ENCODE assay signal across 4 cellular contexts in genomic region chr3:108279066-108279465, GRCh38. TPM values are rescaled to one million over a fixed set of nuclear protein-coding genes. Genes with fewer than 3 reads are reported as not detected.
"Had no signal": no experiment of that assay in that cellular context is flagged by ENCODE, and none has a peak within 500 bp of the region (broad histone marks: within the 10 kb centered on the region; RNA-seq: fewer than 3 reads in every experiment).

No MANE protein-coding gene starts in this region.

RNA-seq across cellular contexts. Expression of gene HHLA2, which starts 17.3 kb away (rescaled TPM):
- total RNA-seq: LHCN-M2, M059J, MCF 10A, NCI-H460 had no signal
